ENCODE assay signal across 9 cellular contexts in genomic region chr9:83154821-83155220, GRCh38.
DNase-seq lines count a peak whose midpoint lies in the region; ATAC-seq and TF ChIP-seq lines count a peak whose summit lies in the region.
"Had no signal": no experiment of that assay in that cellular context is flagged by ENCODE, and none has a peak within 500 bp of the region (broad histone marks: within the 10 kb centered on the region; RNA-seq: fewer than 3 reads in every experiment).

No MANE protein-coding gene starts in this region.

- H2AFZ ChIP-seq in PC-9: no peak overlapping the region

- H3K36me3 ChIP-seq in PC-9 (ENCODE audit: low read depth) (no peaks in the 10 kb centered on the region), mucosa of descending colon (ENCODE audit: low read depth) (no peaks in the 10 kb centered on the region)
- H3K36me3 ChIP-seq in effector memory CD4-positive, alpha-beta T cell (ENCODE audit: control insufficient read depth, insufficient read depth, low read length): no peaks in the 10 kb centered on the region

- CTCF ChIA-PET in PC-9 (lab: Charles Lee): no interaction called here

- no peaks in the 10 kb centered on the region for H3K79me2 ChIP-seq in PC-9 (ENCODE audit: low read depth)

- H3K4me2 ChIP-seq in PC-9: peak overlapping the region; percentile 29; the same call in 1 of the 2 replicates

- H3K9me2 ChIP-seq in PC-9 (ENCODE audit: insufficient read depth): no peaks in the 10 kb centered on the region

- intact Hi-C loops in PC-9 (cut with micrococcal nuclease; ENCODE audit: unreplicated experiment) (loop anchor here (1.0 kb wide), 1 partner anchor 92 kb away; the partner anchor contains the start of gene RASEF), mucosa of descending colon (cut with DNase I, micrococcal nuclease) (no loop called here)

- no peaks in the 10 kb centered on the region for H3K9me3 ChIP-seq in PC-9 (ENCODE audit: insufficient read depth, low read depth)
- no peaks in the 10 kb centered on the region for H3K9me3 ChIP-seq in mucosa of descending colon
- H3K9me3 ChIP-seq in effector memory CD4-positive, alpha-beta T cell (ENCODE audit: control insufficient read depth, low read length): no peaks in the 10 kb centered on the region

- peaks cover 6% of the 10 kb centered on the region; the same call in 1 of the 2 replicates for H3F3A ChIP-seq in PC-9 (ENCODE audit: insufficient read depth, low read depth)

- peak; percentile 36 for ATAC-seq in HG02759 (IDR thresholded peaks at IDR 0.05; ENCODE audit: unreplicated experiment)
- ATAC-seq in left lobe of liver: peak; percentile 30
- no peak for ATAC-seq in mucosa of descending colon

- H3K27me3 ChIP-seq in PC-9 (ENCODE audit: insufficient read depth, low read depth): no peaks in the 10 kb centered on the region
- no peaks in the 10 kb centered on the region for H3K27me3 ChIP-seq in effector memory CD4-positive, alpha-beta T cell (replicated peaks; ENCODE audit: control insufficient read depth, insufficient read depth, low read length, poor library complexity, severe bottlenecking)

- TF ChIP-seq CTCF in PC-9 (conservative IDR thresholded peaks at IDR 0.05) (no peak), mucosa of descending colon (IDR thresholded peaks at IDR 0.05) (no peak)

- H3K27ac ChIP-seq in PC-9: peak overlapping the region; percentile 24; the same call in 1 of the 2 replicates
- no peak overlapping the region for H3K27ac ChIP-seq in effector memory CD4-positive, alpha-beta T cell (ENCODE audit: insufficient read depth, low read length, poor library complexity, severe bottlenecking)

- no peaks in the 10 kb centered on the region for H4K20me1 ChIP-seq in PC-9 (ENCODE audit: insufficient read depth)

- DNase-seq in EL: peak; percentile 12
- peak in 1 of 2 experiments; percentile 39 for DNase-seq in PC-9
- no peak for DNase-seq in left lobe of liver (ENCODE audit: low spot score)
- no peak for DNase-seq in mucosa of descending colon
- DNase-seq in effector memory CD4-positive, alpha-beta T cell: no peak
- DNase-seq in germinal center (ENCODE audit: low spot score): no peak
- no peak for DNase-seq in central memory CD4-positive, alpha-beta T cell
- DNase-seq: aorta had no signal

- no TSS peak for BruUV-seq in PC-9 (replicated peaks; lab: Mats Ljungman, UMichigan)

- H3K4me1 ChIP-seq in PC-9 (replicated peaks; ENCODE audit: insufficient read depth) (peaks cover 18% of the 10 kb centered on the region), mucosa of descending colon (ENCODE audit: low read depth) (no peaks in the 10 kb centered on the region)
- H3K4me1 ChIP-seq in effector memory CD4-positive, alpha-beta T cell (ENCODE audit: control insufficient read depth, insufficient read depth, low read length, poor library complexity, severe bottlenecking): no peaks in the 10 kb centered on the region

- POLR2A ChIA-PET in PC-9 (lab: Charles Lee; ENCODE audit: unreplicated experiment): interaction anchor here (0.7 kb wide), 1 partner anchor 12 kb away, joined by 3 read pairs; no protein-coding TSS in a partner anchor

- H3K4me3 ChIP-seq in PC-9: no peak overlapping the region
- no peak overlapping the region for H3K4me3 ChIP-seq in mucosa of descending colon
- no peak overlapping the region for H3K4me3 ChIP-seq in effector memory CD4-positive, alpha-beta T cell (ENCODE audit: insufficient read depth, low read depth, low read length, poor library complexity, severe bottlenecking)
